Comparison of ENCODE assay signal across 9 cellular contexts in genomic region chr1:153277852-153278251, GRCh38. TPM values are rescaled to one million over a fixed set of nuclear protein-coding genes. Genes with fewer than 3 reads are reported as not detected.
A peak's percentile ranks its signal among the peaks of the same experiment; 100 is the strongest.
DNase-seq lines count a peak whose midpoint lies in the region; ATAC-seq and TF ChIP-seq lines count a peak whose summit lies in the region.
"Had no signal": no experiment of that assay in that cellular context is flagged by ENCODE, and none has a peak within 500 bp of the region (broad histone marks: within the 10 kb centered on the region; RNA-seq: fewer than 3 reads in every experiment).

No MANE protein-coding gene starts in this region.

- no peaks in the 10 kb centered on the region for H3K9me3 Mint-ChIP-seq in activated naive CD8-positive, alpha-beta T cell treated with anti-CD3 and anti-CD28 coated beads, Interleukin-2, amount 50 U/mL, for 24 hours
- H3K9me3 Mint-ChIP-seq in mesothelial cell of epicardium = no peaks in the 10 kb centered on the region

- H3K4me3 Mint-ChIP-seq in activated naive CD8-positive, alpha-beta T cell treated with anti-CD3 and anti-CD28 coated beads, Interleukin-2, amount 50 U/mL, for 24 hours = no peak overlapping the region
- no peak overlapping the region for H3K4me3 Mint-ChIP-seq in mesothelial cell of epicardium

- H3K36me3 Mint-ChIP-seq in activated naive CD8-positive, alpha-beta T cell treated with anti-CD3 and anti-CD28 coated beads, Interleukin-2, amount 50 U/mL, for 24 hours (ENCODE audit: low read depth) = no peaks in the 10 kb centered on the region
- no peaks in the 10 kb centered on the region for H3K36me3 Mint-ChIP-seq in mesothelial cell of epicardium

- no peaks in the 10 kb centered on the region for H3K4me1 Mint-ChIP-seq in activated naive CD8-positive, alpha-beta T cell treated with anti-CD3 and anti-CD28 coated beads, Interleukin-2, amount 50 U/mL, for 24 hours
- H3K4me1 Mint-ChIP-seq in mesothelial cell of epicardium = no peaks in the 10 kb centered on the region

- H3K27me3 Mint-ChIP-seq in activated naive CD8-positive, alpha-beta T cell treated with anti-CD3 and anti-CD28 coated beads, Interleukin-2, amount 50 U/mL, for 24 hours = peaks cover 24% of the 10 kb centered on the region
- peaks cover 32% of the 10 kb centered on the region for H3K27me3 Mint-ChIP-seq in mesothelial cell of epicardium (ENCODE audit: low read depth)

- TF ChIP-seq CTCF in GM12801 (IDR thresholded peaks at IDR 0.05; ENCODE audit: extremely low read depth, insufficient read length) (peak; percentile 66), mesothelial cell of epicardium (IDR thresholded peaks at IDR 0.05; ENCODE audit: unreplicated experiment) (peak; percentile 63)

- peak; percentile 68 for ATAC-seq in GM21786 (IDR thresholded peaks at IDR 0.05; ENCODE audit: unreplicated experiment)
- ATAC-seq in activated naive CD8-positive, alpha-beta T cell treated with anti-CD3 and anti-CD28 coated beads, Interleukin-2, amount 50 U/mL, for 24 hours = peak; percentile 66
- ATAC-seq in HG03439 (IDR thresholded peaks at IDR 0.05; ENCODE audit: unreplicated experiment) = no peak

- no peak overlapping the region for H3K27ac Mint-ChIP-seq in activated naive CD8-positive, alpha-beta T cell treated with anti-CD3 and anti-CD28 coated beads, Interleukin-2, amount 50 U/mL, for 24 hours
- no peak overlapping the region for H3K27ac Mint-ChIP-seq in mesothelial cell of epicardium

- DNase-seq in NCI-H526 treated with DMSO at 0.1 percent for 48 hours (lab: John Stamatoyannopoulos, UW) = peak; percentile 31
- DNase-seq in activated naive CD8-positive, alpha-beta T cell treated with anti-CD3 and anti-CD28 coated beads, Interleukin-2, amount 50 U/mL, for 24 hours = peak; percentile 48
- DNase-seq in mesothelial cell of epicardium (ENCODE audit: low spot score in 2 of 2, unreplicated experiment in 2 of 2) = no peak
- DNase-seq in ecto neural progenitor cell (ENCODE audit: low spot score) = no peak
- DNase-seq in kidney glomerular epithelial cell (lab: John Stamatoyannopoulos, UW) = no peak

RNA-seq across cellular contexts. Expression of gene LORICRIN, which starts 18.4 kb away (rescaled TPM):
- not detected in 3 replicates for total RNA-seq in mesothelial cell of epicardium
- total RNA-seq: T-helper 1 cell treated with Interleukin-12 subunit alpha and Interleukin-12 subunit beta and Interleukin-4 antibody, amounts not matched to agents 30 ng/mL and 1 ng/mL, for 36 hours had no signal

RNA-seq across cellular contexts. Expression of gene PGLYRP3, which starts 34.9 kb away (rescaled TPM):
- not detected in 3 replicates for total RNA-seq in mesothelial cell of epicardium
- total RNA-seq: T-helper 1 cell treated with Interleukin-12 subunit alpha and Interleukin-12 subunit beta and Interleukin-4 antibody, amounts not matched to agents 30 ng/mL and 1 ng/mL, for 36 hours had no signal

Comparison
In these comparisons a context has a peak if more than half of its experiments do, and no peak if none do; other contexts are left out.
1. DNase-seq: peak in NCI-H526 treated with DMSO at 0.1 percent for 48 hours (single experiment) and activated naive CD8-positive, alpha-beta T cell treated with anti-CD3 and anti-CD28 coated beads, Interleukin-2, amount 50 U/mL, for 24 hours (single experiment); none in mesothelial cell of epicardium (0 of 2), ecto neural progenitor cell (single experiment) and kidney glomerular epithelial cell (single experiment).